ENCODE assay signal across 16 cellular contexts in the genomic region with DNA sequence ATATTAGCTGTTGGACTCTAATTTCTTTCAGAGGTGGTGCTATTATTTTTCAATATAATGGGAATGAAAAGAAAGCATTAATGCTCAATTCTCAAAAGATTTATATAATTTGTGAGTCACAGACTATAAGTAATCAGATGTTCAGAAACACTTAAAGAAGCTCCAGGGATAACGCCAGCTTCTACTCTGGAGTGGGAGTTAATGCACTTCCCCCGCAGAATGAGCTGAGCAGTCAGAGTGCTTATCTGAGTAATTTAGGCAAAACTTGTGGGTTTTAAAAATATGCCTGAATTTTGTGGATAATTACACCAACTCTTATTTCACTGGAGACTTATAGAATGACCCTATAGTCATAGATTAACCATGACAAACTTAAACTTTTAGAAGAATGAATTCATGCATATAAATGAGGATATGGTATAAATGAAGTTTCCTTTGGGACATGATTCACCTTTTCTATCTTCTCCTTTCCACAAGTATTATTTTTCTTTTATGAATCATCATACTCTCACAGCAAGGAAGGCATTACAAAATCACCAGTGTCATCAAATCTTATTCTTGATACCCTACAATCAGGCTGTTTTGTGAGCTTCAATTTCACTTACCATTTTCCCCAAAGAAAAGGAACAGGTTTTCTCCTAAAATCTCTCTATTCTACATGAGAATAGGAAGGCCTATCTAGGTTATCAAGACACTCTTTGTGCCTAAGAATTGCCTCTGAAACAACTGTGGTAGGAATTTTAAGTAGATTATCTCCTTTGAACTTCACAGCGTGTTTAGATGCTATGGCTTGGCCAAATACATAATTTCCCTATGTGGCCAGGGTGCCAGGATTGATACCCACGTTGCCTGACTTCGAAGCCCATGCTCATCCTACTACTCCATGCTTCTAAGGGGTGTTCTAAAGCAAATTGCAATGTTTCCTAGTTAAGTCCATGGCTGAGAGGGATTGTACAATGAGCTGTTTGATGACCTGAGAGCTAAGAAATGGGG.
DNase-seq lines count a peak whose midpoint lies in the region; ATAC-seq and TF ChIP-seq lines count a peak whose summit lies in the region.
"Had no signal": no experiment of that assay in that cellular context is flagged by ENCODE, and none has a peak within 500 bp of the region (broad histone marks: within the 10 kb centered on the region; RNA-seq: fewer than 3 reads in every experiment).

No MANE protein-coding gene starts in this region.

- no peak for ATAC-seq in upper lobe of left lung (ENCODE audit: low FRiP score in 2 of 2)

- intact Hi-C loops in sigmoid colon (cut with DNase I), result no loop called here

- H3K4me3 ChIP-seq in BLaER1 treated with 17β-estradiol and CSF1 and Interleukin-3, amounts not matched to agents 10 nM and 100 nM, result no peak overlapping the region
- H3K4me3 ChIP-seq in choroid plexus epithelial cell (ENCODE audit: low read depth, low read length) (no peak overlapping the region), neural progenitor cell (no peak overlapping the region), upper lobe of left lung (no peak overlapping the region), sigmoid colon (no peak overlapping the region)
- H3K4me3 ChIP-seq: BLaER1, colonic mucosa, ovary, transverse colon had no signal

- H3K36me3 ChIP-seq in BLaER1 treated with 17β-estradiol and CSF1 and Interleukin-3, amounts not matched to agents 10 nM and 100 nM, result no peaks in the 10 kb centered on the region
- H3K36me3 ChIP-seq in neural progenitor cell (no peaks in the 10 kb centered on the region), upper lobe of left lung (no peaks in the 10 kb centered on the region), sigmoid colon (no peaks in the 10 kb centered on the region)
- H3K36me3 ChIP-seq: BLaER1, colonic mucosa, ovary, transverse colon had no signal

- H3K9me3 Mint-ChIP-seq in neural progenitor cell, result no peaks in the 10 kb centered on the region
- H3K9me3 Mint-ChIP-seq: activated naive CD8-positive, alpha-beta T cell treated with anti-CD3 and anti-CD28 coated beads, Interleukin-2, amount 10 ng/mL, durations not matched to agents 7 days and 5 days had no signal

- no peaks in the 10 kb centered on the region for H3K36me3 Mint-ChIP-seq in neural progenitor cell
- H3K36me3 Mint-ChIP-seq: activated naive CD8-positive, alpha-beta T cell treated with anti-CD3 and anti-CD28 coated beads, Interleukin-2, amount 10 ng/mL, durations not matched to agents 7 days and 5 days had no signal

- no peak for TF ChIP-seq CTCF in choroid plexus epithelial cell (conservative IDR thresholded peaks at IDR 0.05; ENCODE audit: low read depth, low read length)
- no peak for TF ChIP-seq CTCF in neural progenitor cell (IDR thresholded peaks at IDR 0.05)
- TF ChIP-seq CTCF in upper lobe of left lung (IDR thresholded peaks at IDR 0.05), result no peak
- no peak for TF ChIP-seq CTCF in sigmoid colon (IDR thresholded peaks at IDR 0.05)

- peaks cover 3% of the 10 kb centered on the region for H3F3A ChIP-seq in neural progenitor cell (ENCODE audit: low read depth)

- peaks cover 0 to 13% (median 0%) of the 10 kb centered on the region in 11 experiments; a peak in 1 of 22 replicates for H3K9me3 ChIP-seq in BLaER1 treated with 17β-estradiol and CSF1 and Interleukin-3, amounts not matched to agents 10 nM and 100 nM (replicated peaks in 1 of 11)
- no peaks in the 10 kb centered on the region for H3K9me3 ChIP-seq in neural progenitor cell (ENCODE audit: low read depth)
- H3K9me3 ChIP-seq in upper lobe of left lung, result no peaks in the 10 kb centered on the region
- H3K9me3 ChIP-seq in sigmoid colon, result no peaks in the 10 kb centered on the region
- H3K9me3 ChIP-seq: BLaER1, colonic mucosa, ovary had no signal

- peak overlapping the region in 3 of 11 experiments; percentile 18 to 43 (median 18); a peak in 4 of 22 replicates for H3K27ac ChIP-seq in BLaER1 treated with 17β-estradiol and CSF1 and Interleukin-3, amounts not matched to agents 10 nM and 100 nM
- H3K27ac ChIP-seq in neural progenitor cell, result no peak overlapping the region
- H3K27ac ChIP-seq in upper lobe of left lung, result no peak overlapping the region
- no peak overlapping the region for H3K27ac ChIP-seq in sigmoid colon
- H3K27ac ChIP-seq: BLaER1, colonic mucosa, ovary, transverse colon had no signal

- no peak overlapping the region for H2AFZ ChIP-seq in neural progenitor cell (replicated peaks)

- no peak for TF ChIP-seq POLR2A in upper lobe of left lung (IDR thresholded peaks at IDR 0.05)
- TF ChIP-seq POLR2A in sigmoid colon (IDR thresholded peaks at IDR 0.05), result no peak

- no peak overlapping the region for H3K9ac ChIP-seq in BLaER1 treated with 17β-estradiol and CSF1 and Interleukin-3, amounts not matched to agents 10 nM and 100 nM
- no peak overlapping the region for H3K9ac ChIP-seq in neural progenitor cell
- H3K9ac ChIP-seq: BLaER1 had no signal

- no peaks in the 10 kb centered on the region for H3K27me3 ChIP-seq in BLaER1 treated with 17β-estradiol and CSF1 and Interleukin-3, amounts not matched to agents 10 nM and 100 nM
- H3K27me3 ChIP-seq in neural progenitor cell, result no peaks in the 10 kb centered on the region
- no peaks in the 10 kb centered on the region for H3K27me3 ChIP-seq in upper lobe of left lung
- H3K27me3 ChIP-seq in sigmoid colon, result no peaks in the 10 kb centered on the region
- H3K27me3 ChIP-seq: BLaER1, colonic mucosa, ovary, transverse colon had no signal

- TF ChIP-seq EP300 in upper lobe of left lung (IDR thresholded peaks at IDR 0.05), result no peak
- no peak for TF ChIP-seq EP300 in sigmoid colon (IDR thresholded peaks at IDR 0.05)

- peaks cover 28% of the 10 kb centered on the region for H3K4me1 Mint-ChIP-seq in neural progenitor cell

- peaks cover 3% of the 10 kb centered on the region for H3K27me3 Mint-ChIP-seq in neural progenitor cell (ENCODE audit: insufficient read depth, low read depth)
- H3K27me3 Mint-ChIP-seq: activated naive CD8-positive, alpha-beta T cell treated with anti-CD3 and anti-CD28 coated beads, Interleukin-2, amount 10 ng/mL, durations not matched to agents 7 days and 5 days had no signal

- peaks cover 8 to 41% (median 23%) of the 10 kb centered on the region in 10 experiments for H3K4me1 ChIP-seq in BLaER1 treated with 17β-estradiol and CSF1 and Interleukin-3, amounts not matched to agents 10 nM and 100 nM
- H3K4me1 ChIP-seq in neural progenitor cell (peaks cover 27% of the 10 kb centered on the region), upper lobe of left lung (no peaks in the 10 kb centered on the region), sigmoid colon (no peaks in the 10 kb centered on the region)
- H3K4me1 ChIP-seq: colonic mucosa, transverse colon had no signal

- H3K27ac Mint-ChIP-seq in neural progenitor cell, result no peak overlapping the region
- H3K27ac Mint-ChIP-seq: activated naive CD8-positive, alpha-beta T cell treated with anti-CD3 and anti-CD28 coated beads, Interleukin-2, amount 10 ng/mL, durations not matched to agents 7 days and 5 days had no signal

- H3K79me2 ChIP-seq in neural progenitor cell (ENCODE audit: low read depth), result no peaks in the 10 kb centered on the region

- peak overlapping the region in 8 of 11 experiments; percentile 4 to 80 (median 48); a peak in 15 of 22 replicates for H3K4me2 ChIP-seq in BLaER1 treated with 17β-estradiol and CSF1 and Interleukin-3, amounts not matched to agents 10 nM and 100 nM
- H3K4me2 ChIP-seq in neural progenitor cell, result peak overlapping the region; percentile 33
- H3K4me2 ChIP-seq: BLaER1 had no signal

- H3K4me3 Mint-ChIP-seq in neural progenitor cell, result no peak overlapping the region
- H3K4me3 Mint-ChIP-seq: activated naive CD8-positive, alpha-beta T cell treated with anti-CD3 and anti-CD28 coated beads, Interleukin-2, amount 10 ng/mL, durations not matched to agents 7 days and 5 days had no signal

- peak; percentile 66 for DNase-seq in NCI-H69 (lab: John Stamatoyannopoulos, UW)
- peak; percentile 33 for DNase-seq in choroid plexus epithelial cell (ENCODE audit: low read depth)
- DNase-seq in neural progenitor cell (ENCODE audit: low spot score), result peak; percentile 28
- no peak for DNase-seq in NAMALWA (ENCODE audit: low spot score)
- no peak for DNase-seq in upper lobe of left lung
- DNase-seq in NCI-H1092 (lab: John Stamatoyannopoulos, UW), result no peak
- no peak for DNase-seq in sigmoid colon
- DNase-seq: activated naive CD8-positive, alpha-beta T cell treated with anti-CD3 and anti-CD28 coated beads, Interleukin-2, amount 10 ng/mL, durations not matched to agents 7 days and 5 days; colonic mucosa; erythroblast; MV-4-11; NCI-H2171 treated with DMSO at 0.1 percent for 48 hours; ovary; transverse colon had no signal

- H4K20me1 ChIP-seq in BLaER1 treated with 17β-estradiol and CSF1 and Interleukin-3, amounts not matched to agents 10 nM and 100 nM, result no peaks in the 10 kb centered on the region
- H4K20me1 ChIP-seq in neural progenitor cell (ENCODE audit: low read depth), result no peaks in the 10 kb centered on the region
- H4K20me1 ChIP-seq: BLaER1 had no signal

- 60 to 61% methylated on average over 5 of the region's 5 CpGs for WGBS in upper lobe of left lung, 2 donors
- WGBS in sigmoid colon, 2 donors, result 55 to 60% methylated on average over 5 of the region's 5 CpGs

Comparison
In these comparisons a context has a peak if more than half of its experiments do, and no peak if none do; other contexts are left out.
1. DNase-seq: peak in NCI-H69 (single experiment), choroid plexus epithelial cell (single experiment) and neural progenitor cell (single experiment); none in NAMALWA (single experiment), upper lobe of left lung (0 of 2), NCI-H1092 (single experiment) and sigmoid colon (single experiment).